Comparison of ENCODE assay signal across 9 cellular contexts in the genomic region with DNA sequence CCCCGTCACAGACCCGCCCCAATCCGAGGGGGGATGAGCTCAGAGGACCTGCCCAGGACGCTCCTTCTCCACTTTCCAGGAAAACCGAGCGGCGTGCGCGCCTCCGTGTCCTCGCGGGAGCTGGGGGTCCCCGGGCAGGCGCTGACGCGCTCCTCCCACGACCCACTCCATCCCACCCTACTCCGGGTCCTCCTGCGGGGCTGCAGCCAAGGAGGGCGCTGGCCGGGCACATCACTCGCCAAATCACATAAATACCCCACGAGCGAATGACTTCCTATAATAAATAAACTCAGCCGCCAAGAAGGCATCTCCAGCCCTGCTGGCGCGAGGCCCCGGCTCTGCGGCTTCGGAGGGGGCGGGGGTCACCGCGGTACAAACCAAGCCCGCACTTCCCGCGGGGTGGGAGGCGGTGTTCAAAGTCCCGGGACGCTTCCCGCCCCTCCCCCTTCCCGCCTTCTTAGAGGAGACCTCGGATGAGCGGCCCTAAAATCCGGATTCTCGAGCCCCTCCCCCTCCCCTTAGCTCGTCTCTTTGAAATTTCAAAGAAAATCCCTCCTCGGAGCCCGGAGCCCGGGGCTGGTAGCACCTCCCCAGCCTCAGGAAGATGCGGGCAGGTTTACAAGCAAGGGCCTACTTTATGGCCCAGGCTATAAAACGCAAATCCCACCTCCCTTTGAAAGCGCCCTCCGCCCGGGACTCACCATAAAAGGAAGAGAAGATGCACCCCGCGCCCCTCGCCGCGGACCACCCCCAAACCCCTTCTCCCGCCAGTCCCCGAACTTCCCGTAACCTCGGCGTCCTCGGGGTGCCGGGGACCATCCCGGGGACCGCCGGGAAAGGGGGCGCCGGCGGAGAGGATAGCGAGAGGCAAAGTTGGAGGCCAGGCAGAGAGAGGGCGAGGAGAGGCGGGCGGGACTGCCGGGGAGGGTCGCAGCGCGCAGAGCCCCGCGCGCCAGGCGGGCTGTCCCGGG. TPM values are rescaled to one million over a fixed set of nuclear protein-coding genes. Genes with fewer than 3 reads are reported as not detected.
DNase-seq lines count a peak whose midpoint lies in the region; ATAC-seq and TF ChIP-seq lines count a peak whose summit lies in the region.
"Had no signal": no experiment of that assay in that cellular context is flagged by ENCODE, and none has a peak within 500 bp of the region (broad histone marks: within the 10 kb centered on the region; RNA-seq: fewer than 3 reads in every experiment).

No MANE protein-coding gene starts in this region.

- H3K27me3 ChIP-seq in RWPE2 (ENCODE audit: insufficient read depth, poor library complexity, severe bottlenecking) (peaks cover 2% of the 10 kb centered on the region), right cardiac atrium (ENCODE audit: control insufficient read depth, insufficient read depth) (no peaks in the 10 kb centered on the region)

- intact Hi-C loops in right cardiac atrium (cut with DNase I): no loop called here
- intact Hi-C loops in posterior vena cava (cut with DNase I): no loop called here

- under 1% methylated on average over 85 of the region's 85 CpGs for WGBS in right cardiac atrium

- no peaks in the 10 kb centered on the region for H3K4me1 ChIP-seq in RWPE2 (ENCODE audit: insufficient read depth, poor library complexity, severe bottlenecking)
- no peaks in the 10 kb centered on the region for H3K4me1 ChIP-seq in right cardiac atrium (ENCODE audit: control insufficient read depth, insufficient read depth, low read length)

- peak; percentile 45 for ATAC-seq in RWPE2 (ENCODE audit: low read depth)
- peak in 1 of 2 donors; percentile 42 for ATAC-seq in right cardiac atrium
- no peak for ATAC-seq in GM18498 (IDR thresholded peaks at IDR 0.05; ENCODE audit: unreplicated experiment)

- H3K9me3 ChIP-seq in RWPE2 (ENCODE audit: severe bottlenecking) (no peaks in the 10 kb centered on the region), right cardiac atrium (ENCODE audit: control insufficient read depth, low read length) (no peaks in the 10 kb centered on the region)

- in situ Hi-C loops in ACHN (cut with HindIII; ENCODE audit: low pct_ligation_motif_present, low pct_unique_long_range_greater_than_20kb, low sequenced_read_pairs): no loop called here

- peak overlapping the region; percentile 48 for H3K27ac ChIP-seq in RWPE2 (ENCODE audit: poor library complexity, severe bottlenecking)
- H3K27ac ChIP-seq in right cardiac atrium (ENCODE audit: low read length): no peak overlapping the region

- peaks cover 4% of the 10 kb centered on the region; the same call in 1 of the 2 replicates for H3K36me3 ChIP-seq in RWPE2 (ENCODE audit: low read depth)

- H3K4me3 ChIP-seq in RWPE2 (ENCODE audit: severe bottlenecking) (peak overlapping the region; percentile 45), right cardiac atrium (ENCODE audit: low read length) (peak overlapping the region; percentile 60)

- no peak for TF ChIP-seq CTCF in GM20000 (IDR thresholded peaks at IDR 0.05; ENCODE audit: extremely low read depth, missing control alignments)
- no peak for TF ChIP-seq CTCF in RWPE2 (IDR thresholded peaks at IDR 0.05; ENCODE audit: poor library complexity, severe bottlenecking)

- DNase-seq in GM20000 (ENCODE audit: low spot score): peak; percentile 39
- peak; percentile 55 for DNase-seq in RWPE2 (ENCODE audit: low spot score)
- peak in 2 of 3 donors; percentile 32 to 73 for DNase-seq in right cardiac atrium
- peak; percentile 78 for DNase-seq in posterior vena cava (ENCODE audit: low spot score)
- DNase-seq in ACHN: no peak
- DNase-seq in SW 1271 (lab: John Stamatoyannopoulos, UW): no peak
- DNase-seq in NCI-H2171 treated with DMSO at 0.1 percent for 48 hours (lab: John Stamatoyannopoulos, UW): no peak
- DNase-seq: activated CD4-positive, alpha-beta T cell treated with anti-CD3 and anti-CD28 coated beads for 4 hours had no signal

RNA-seq across cellular contexts. Expression of a gene that starts 0.7 kb away (rescaled TPM):
- total RNA-seq in right cardiac atrium: under 1 TPM in 3 of 4 donors, not detected in 1; 0.06 to 0.28 (median 0.24) TPM
- 0.14 TPM for polyA plus RNA-seq in right cardiac atrium
- total RNA-seq in posterior vena cava: 1 to 10 TPM in 1 of 2 donors, under 1 TPM in 1; 0.51 to 1.1 TPM

Comparison
In these comparisons a context has a peak if more than half of its experiments do, and no peak if none do; other contexts are left out.
1. DNase-seq: peak in GM20000 (single experiment), RWPE2 (single experiment), right cardiac atrium (2 of 3) and posterior vena cava (single experiment); none in ACHN (single experiment), SW 1271 (0 of 2) and NCI-H2171 treated with DMSO at 0.1 percent for 48 hours (single experiment).